In the genomic region with DNA sequence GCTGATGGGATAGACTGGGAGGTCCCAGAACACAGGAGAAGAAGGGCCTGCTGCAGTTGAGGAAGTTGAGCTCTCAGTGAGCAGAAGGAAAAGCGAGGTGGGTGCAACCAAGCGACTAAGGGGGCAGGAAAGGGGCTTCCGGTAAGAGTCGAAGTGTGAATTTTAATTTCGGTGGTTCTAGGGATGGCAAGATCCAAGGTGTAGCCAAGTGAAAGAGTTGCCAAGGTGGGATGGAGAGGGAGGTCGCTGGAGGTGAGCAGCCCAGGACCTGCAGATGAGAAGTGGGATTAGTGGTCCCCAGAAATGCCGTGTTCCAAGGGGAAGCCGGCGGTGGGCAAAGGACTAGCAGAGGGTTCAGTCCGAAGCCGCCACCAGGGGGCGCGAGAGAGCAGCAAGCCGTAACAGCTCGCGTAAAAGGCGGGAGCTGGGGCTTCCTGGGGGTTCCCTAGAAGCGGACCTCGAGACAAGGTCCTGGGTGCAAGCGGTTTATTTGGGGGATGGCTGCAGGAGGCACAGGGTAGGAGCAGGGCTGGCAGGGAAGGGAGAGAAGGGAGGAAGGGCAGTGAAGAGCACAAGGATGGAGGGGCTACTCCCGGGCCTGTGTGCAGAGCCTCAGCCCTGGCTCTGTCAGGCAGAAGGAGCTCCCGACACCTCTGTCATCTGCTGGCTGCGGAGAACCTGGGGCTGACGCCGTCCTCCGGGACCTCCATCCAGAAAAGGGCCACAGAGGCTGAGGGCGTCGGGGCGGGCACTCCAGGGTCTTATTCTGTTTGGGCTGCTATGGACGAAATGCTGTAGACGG, we compare ENCODE assay signal across 8 cellular contexts.
DNase-seq lines count a peak whose midpoint lies in the region; ATAC-seq and TF ChIP-seq lines count a peak whose summit lies in the region.

No MANE protein-coding gene starts in this region.

- DNase-seq in Right ventricle myocardium inferior (ENCODE audit: missing footprints) (peak; percentile 83), cardiac septum (ENCODE audit: low spot score) (no peak), OCI-LY7 (ENCODE audit: low spot score) (peak; percentile 49), body of pancreas (peak; percentile 38 to 66 (median 46)), mesendoderm (peak; percentile 53), thoracic aorta (ENCODE audit: low spot score) (no peak), middle frontal gyrus (ENCODE audit: extremely low spot score, low spot score) (no peak)

- no peaks in the 10 kb centered on the region for H3K9me2 ChIP-seq in OCI-LY7 (ENCODE audit: insufficient read depth, low read length)

- H3K4me1 ChIP-seq in OCI-LY7 (ENCODE audit: insufficient read depth, low read length, poor library complexity, severe bottlenecking) = no peaks in the 10 kb centered on the region
- no peaks in the 10 kb centered on the region for H3K4me1 ChIP-seq in body of pancreas
- H3K4me1 ChIP-seq in mesendoderm (ENCODE audit: control insufficient read depth, low read depth, low read length) = no peaks in the 10 kb centered on the region
- H3K4me1 ChIP-seq in thoracic aorta (ENCODE audit: control insufficient read depth in 1 of 2, low read depth in 2 of 2) = no peaks in the 10 kb centered on the region

- no peak for TF ChIP-seq POLR2A in body of pancreas (IDR thresholded peaks at IDR 0.05)

- no TSS peak for BruUV-seq in OCI-LY7 (replicated peaks; lab: Mats Ljungman, UMichigan)

- H3K4me2 ChIP-seq in OCI-LY7 (ENCODE audit: low read length) (no peak overlapping the region), mesendoderm (ENCODE audit: low read length) (no peak overlapping the region)

- intact Hi-C loops in Right ventricle myocardium inferior (cut with DNase I) = loop anchor here (10.0 kb wide), 1 partner anchor 296 kb away; no protein-coding TSS in a partner anchor
- intact Hi-C loops in cardiac septum (cut with DNase I) = loop anchor here (2.0 to 10.0 kb wide), 2 partner anchors 298 to 436 kb away; no protein-coding TSS in a partner anchor
- intact Hi-C loops in OCI-LY7 (cut with micrococcal nuclease; ENCODE audit: unreplicated experiment) = loop anchor here (2.0 to 5.0 kb wide), 2 partner anchors 298 to 438 kb away; no protein-coding TSS in a partner anchor
- intact Hi-C loops in body of pancreas (cut with DNase I) = no loop called here

- no peak overlapping the region for H4K5ac ChIP-seq in mesendoderm (ENCODE audit: low read length)

- no peaks in the 10 kb centered on the region for H3K79me1 ChIP-seq in mesendoderm (ENCODE audit: low read length)

- no peaks in the 10 kb centered on the region for H4K20me1 ChIP-seq in OCI-LY7 (ENCODE audit: insufficient read depth, low read length)

- no peaks in the 10 kb centered on the region for H3K9me3 ChIP-seq in OCI-LY7 (ENCODE audit: low read length)
- H3K9me3 ChIP-seq in body of pancreas = no peaks in the 10 kb centered on the region
- H3K9me3 ChIP-seq in thoracic aorta = no peaks in the 10 kb centered on the region

- no peak overlapping the region for H2BK5ac ChIP-seq in mesendoderm (ENCODE audit: low read length)

- H2AK5ac ChIP-seq in mesendoderm (ENCODE audit: low read length) = no peak overlapping the region

- no peak overlapping the region for H3K18ac ChIP-seq in mesendoderm (ENCODE audit: low read length)

- H3K9ac ChIP-seq in mesendoderm (ENCODE audit: low read length) = peak overlapping the region; percentile 30

- no peak overlapping the region for H2AFZ ChIP-seq in OCI-LY7 (ENCODE audit: low read length)

- H3K36me3 ChIP-seq in OCI-LY7 (ENCODE audit: insufficient read depth, low read length) (no peaks in the 10 kb centered on the region), body of pancreas (replicated peaks in 1 of 2; ENCODE audit: insufficient read depth in 1 of 2, low read depth in 2 of 2) (no peaks in the 10 kb centered on the region), mesendoderm (ENCODE audit: control insufficient read depth, insufficient read depth, low read length) (no peaks in the 10 kb centered on the region), thoracic aorta (no peaks in the 10 kb centered on the region)

- H2BK15ac ChIP-seq in mesendoderm (replicated peaks; ENCODE audit: low read depth) = no peak overlapping the region

- H3K4me3 ChIP-seq in OCI-LY7 (ENCODE audit: low read depth, low read length, poor library complexity, severe bottlenecking) (no peak overlapping the region), body of pancreas (no peak overlapping the region), mesendoderm (ENCODE audit: low read length) (no peak overlapping the region), thoracic aorta (no peak overlapping the region)

- H3K79me2 ChIP-seq in OCI-LY7 (ENCODE audit: insufficient read depth, low read depth, low read length) (no peaks in the 10 kb centered on the region), mesendoderm (ENCODE audit: control insufficient read depth, insufficient read depth, low read length) (no peaks in the 10 kb centered on the region)

- H3K27me3 ChIP-seq in body of pancreas = no peaks in the 10 kb centered on the region
- no peaks in the 10 kb centered on the region for H3K27me3 ChIP-seq in mesendoderm (ENCODE audit: insufficient read depth, low read length, poor library complexity)
- no peaks in the 10 kb centered on the region for H3K27me3 ChIP-seq in thoracic aorta (replicated peaks; ENCODE audit: insufficient read depth)

- peak overlapping the region; percentile 58 for H3K56ac ChIP-seq in mesendoderm (ENCODE audit: low read length)

- H2BK120ac ChIP-seq in mesendoderm (ENCODE audit: low read depth, low read length) = no peak overlapping the region

- no peak overlapping the region for H3K23ac ChIP-seq in mesendoderm (ENCODE audit: low read length)

- 39 to 44% methylated on average over 18 to 31 of the region's 31 CpGs for WGBS in body of pancreas, 2 donors
- no CpG with 5 or more reads among the region's 31 CpGs for WGBS in mesendoderm (ENCODE audit: extremely low coverage, insufficient coverage, low lambda C conversion rate)

- no peak for ATAC-seq in Right ventricle myocardium inferior
- ATAC-seq in body of pancreas = no peak
- no peak for ATAC-seq in thoracic aorta (ENCODE audit: insufficient number of reproducible peaks, low FRiP score, low read depth)
- no peak for ATAC-seq in HG03159 (IDR thresholded peaks at IDR 0.05; ENCODE audit: unreplicated experiment)

- H3K27ac ChIP-seq in OCI-LY7 (ENCODE audit: low read depth, low read length, poor library complexity, severe bottlenecking) (no peak overlapping the region), body of pancreas (no peak overlapping the region), mesendoderm (ENCODE audit: low read depth, low read length) (no peak overlapping the region), thoracic aorta (no peak overlapping the region)

- H4K8ac ChIP-seq in mesendoderm (ENCODE audit: low read depth, low read length) = no peak overlapping the region

- POLR2A ChIA-PET in OCI-LY7 (lab: Charles Lee) = no interaction called here

- TF ChIP-seq CTCF in OCI-LY7 (conservative IDR thresholded peaks at IDR 0.05; ENCODE audit: low read length) = peak; percentile 84
- TF ChIP-seq CTCF in body of pancreas (IDR thresholded peaks at IDR 0.05) = peak; percentile 40 to 80 (median 61)
- TF ChIP-seq CTCF in thoracic aorta (IDR thresholded peaks at IDR 0.05) = peak; percentile 52

- H3K4ac ChIP-seq in mesendoderm (ENCODE audit: low read depth, low read length) = no peak overlapping the region

- CTCF ChIA-PET in OCI-LY7 (lab: Charles Lee; ENCODE audit: unreplicated experiment) = interaction anchor here (1.2 kb wide), 1 partner anchor 295 kb away, joined by 5 read pairs; no protein-coding TSS in a partner anchor

Comparison
In these comparisons a context has a peak if more than half of its experiments do, and no peak if none do; other contexts are left out.
1. DNase-seq: peak in Right ventricle myocardium inferior (single experiment), OCI-LY7 (single experiment), body of pancreas (4 of 4) and mesendoderm (single experiment); none in cardiac septum (single experiment), thoracic aorta (single experiment) and middle frontal gyrus (single experiment).
2. Peak in every context shown above with its lines, with median percentiles within 50 percentile points of each other: CTCF ChIP-seq.